In the genomic region with DNA sequence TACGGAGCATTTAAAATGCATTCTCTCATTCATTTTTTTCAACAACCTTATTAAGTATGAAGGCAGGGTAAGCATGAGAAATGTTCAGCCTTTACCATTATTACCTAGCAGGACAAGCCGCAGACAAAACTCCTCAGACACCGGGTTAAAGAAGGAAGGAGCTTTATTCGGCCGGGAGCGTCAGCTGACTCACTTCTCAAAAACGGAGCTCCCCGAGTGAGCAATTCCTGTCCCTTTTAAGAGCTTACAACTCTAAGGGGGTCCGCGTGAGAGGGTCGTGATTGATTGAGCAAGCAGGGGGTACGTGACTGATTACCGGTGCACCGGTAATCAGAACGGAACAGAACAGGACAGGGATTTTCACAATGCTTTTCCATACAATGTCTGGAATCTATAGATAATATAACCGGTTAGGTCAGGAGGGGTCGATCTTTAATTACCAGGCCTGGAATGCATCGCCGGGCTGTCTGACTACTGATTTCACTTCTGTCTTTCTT, we compare ENCODE assay signal across 8 cellular contexts. TPM values are rescaled to one million over a fixed set of nuclear protein-coding genes. Genes with fewer than 3 reads are reported as not detected.
A peak's percentile ranks its signal among the peaks of the same experiment; 100 is the strongest.
DNase-seq lines count a peak whose midpoint lies in the region; ATAC-seq and TF ChIP-seq lines count a peak whose summit lies in the region.
"Not testable (repeated sequence)": the region's sequence is repeated elsewhere in the genome, so short reads cannot be mapped to it uniquely, and the experiment has no call there.

No MANE protein-coding gene starts in this region.

- intact Hi-C loops in psoas muscle (cut with DNase I): loop anchor here (5.0 to 10.0 kb wide), 4 partner anchors 55 to 307 kb away; a partner anchor contains a TSS

- WGBS in psoas muscle, 3 donors: 4 to 5% (median 4%) methylated on average over 19 of the region's 19 CpGs

- peak; percentile 15 for ATAC-seq in GM18861 (IDR thresholded peaks at IDR 0.05; ENCODE audit: unreplicated experiment)
- ATAC-seq in HG02870 (IDR thresholded peaks at IDR 0.05; ENCODE audit: unreplicated experiment): peak; percentile 1
- ATAC-seq in psoas muscle: peak in 3 of 4 donors; percentile 8 to 29 (median 10)

- H3K27me3 ChIP-seq in psoas muscle (ENCODE audit: insufficient read depth in 3 of 3, low read length in 2 of 3): not testable (repeated sequence)

- peak overlapping the region; percentile 96 for H3K4me3 ChIP-seq in choroid plexus epithelial cell (ENCODE audit: low read depth, low read length)
- H3K4me3 ChIP-seq in psoas muscle: peak overlapping the region; percentile 84

- peak overlapping the region; percentile 77 for H3K27ac ChIP-seq in psoas muscle

- peaks cover 0 to 23% of the 10 kb centered on the region in 2 donors for H3K36me3 ChIP-seq in psoas muscle (ENCODE audit: insufficient read depth in 1 of 2, low read depth in 1 of 2)

- not testable (repeated sequence) for H3K4me1 ChIP-seq in psoas muscle

- peak; percentile 22 for DNase-seq in A172 (ENCODE audit: low spot score)
- DNase-seq in NCI-H2227 (lab: John Stamatoyannopoulos, UW; ENCODE audit: unreplicated experiment): peak; percentile 46
- peak; percentile 26 for DNase-seq in activated CD4-positive, alpha-beta T cell treated with anti-CD3 and anti-CD28 coated beads for 48 hours
- not testable (repeated sequence) for DNase-seq in choroid plexus epithelial cell (ENCODE audit: low read depth); psoas muscle
- DNase-seq in iris pigment epithelial cell (ENCODE audit: low read depth): peak; percentile 39

- H3K9me3 ChIP-seq in psoas muscle: not testable (repeated sequence)

- TF ChIP-seq CTCF in choroid plexus epithelial cell (conservative IDR thresholded peaks at IDR 0.05; ENCODE audit: low read depth, low read length); psoas muscle (IDR thresholded peaks at IDR 0.05): not testable (repeated sequence)

RNA-seq across cellular contexts. Expression of a gene that starts 0.5 kb away (rescaled TPM):
- 32.8 and 34.4 TPM in 2 replicates for total RNA-seq in A172 (2014; rRNA removed; shearing (Covaris generic))
- total RNA-seq in psoas muscle: 1 to 10 TPM; 5.0 to 8.5 (median 6.2) TPM
- 10 to 100 TPM in 2 of 3 donors, 1 to 10 TPM in 1; 8.3 to 20.4 (median 17.2) TPM for polyA plus RNA-seq in psoas muscle

RNA-seq across cellular contexts. Expression of a gene that starts 24.2 kb away (rescaled TPM):
- 32.2 and 48.0 TPM in 2 replicates for total RNA-seq in A172 (2014; rRNA removed; shearing (Covaris generic))
- total RNA-seq in psoas muscle: 1 to 10 TPM; 2.8 to 8.8 (median 6.4) TPM
- polyA plus RNA-seq in psoas muscle: 1 to 10 TPM; 5.2 to 7.1 (median 6.1) TPM

RNA-seq across cellular contexts. Expression of a gene that starts 55.0 kb away (rescaled TPM):
- 48.6 and 51.8 TPM in 2 replicates for total RNA-seq in A172 (2014; rRNA removed; shearing (Covaris generic))
- 10 to 100 TPM; 36.0 to 62.3 (median 58.1) TPM for total RNA-seq in psoas muscle
- 10 to 100 TPM; 42.0 to 51.7 (median 42.4) TPM for polyA plus RNA-seq in psoas muscle
